ENCODE assay signal across 10 cellular contexts in the genomic region with DNA sequence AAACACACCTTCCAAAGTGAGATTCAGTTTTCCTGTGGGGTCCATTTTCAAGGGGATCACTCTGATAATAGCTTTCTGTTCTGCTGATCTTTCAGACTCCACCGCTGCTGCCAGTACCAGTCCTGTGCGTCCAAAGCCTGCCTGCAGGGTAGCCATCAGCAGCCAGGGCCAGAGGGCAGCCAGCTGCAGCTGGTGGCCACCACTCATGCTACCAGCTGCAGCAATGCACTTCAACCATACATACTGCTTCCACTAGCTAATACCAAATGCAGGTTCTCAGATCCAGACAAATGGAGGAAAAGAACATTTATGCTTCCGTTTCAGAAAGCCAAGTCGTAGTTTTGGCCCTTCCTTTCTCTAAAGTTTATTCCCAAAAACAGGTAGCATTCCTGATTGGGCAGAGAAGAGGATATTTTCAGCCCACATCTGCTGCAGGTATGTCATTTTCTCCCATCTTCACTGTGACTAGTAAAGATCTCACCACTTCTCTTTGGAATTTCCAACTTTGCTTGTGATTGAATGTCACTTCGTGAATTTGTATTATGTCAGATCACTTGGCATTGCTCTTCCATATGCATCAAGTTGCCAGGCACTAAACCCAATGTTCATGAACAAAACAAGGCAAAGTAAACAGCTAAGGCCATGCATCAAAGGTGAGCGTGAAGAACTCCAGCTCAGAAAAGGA. TPM values are rescaled to one million over a fixed set of nuclear protein-coding genes. Genes with fewer than 3 reads are reported as not detected.
DNase-seq lines count a peak whose midpoint lies in the region; ATAC-seq and TF ChIP-seq lines count a peak whose summit lies in the region.
"Had no signal": no experiment of that assay in that cellular context is flagged by ENCODE, and none has a peak within 500 bp of the region (broad histone marks: within the 10 kb centered on the region; RNA-seq: fewer than 3 reads in every experiment).

No MANE protein-coding gene starts in this region.

- peaks cover 6 to 16% (median 8%) of the 10 kb centered on the region in 3 donors for H3K4me1 Mint-ChIP-seq in naive B cell

- no peaks in the 10 kb centered on the region for H3K9me3 Mint-ChIP-seq in naive B cell

- H3K27me3 ChIP-seq in DOHH2 (ENCODE audit: control insufficient read depth, low read length) (peaks cover 11% of the 10 kb centered on the region), esophagus (ENCODE audit: control insufficient read depth in 1 of 2, insufficient read depth in 2 of 2, low read length in 2 of 2) (no peaks in the 10 kb centered on the region), ovary (no peaks in the 10 kb centered on the region), PC-9 (ENCODE audit: insufficient read depth, low read depth) (peaks cover 12% of the 10 kb centered on the region)

- POLR2A ChIA-PET in PC-9 (lab: Charles Lee; ENCODE audit: unreplicated experiment) = no interaction called here

- no peak overlapping the region for H3K4me3 Mint-ChIP-seq in naive B cell

- no peak overlapping the region for H3K27ac ChIP-seq in DOHH2 (ENCODE audit: low read depth, low read length)
- H3K27ac ChIP-seq in esophagus (ENCODE audit: low read depth in 2 of 2, low read length in 1 of 2) = peak overlapping the region; percentile 62 to 86
- H3K27ac ChIP-seq in ovary = no peak overlapping the region
- no peak overlapping the region for H3K27ac ChIP-seq in PC-9
- H3K27ac ChIP-seq: coronary artery had no signal

- H3K36me3 ChIP-seq in DOHH2 (ENCODE audit: control insufficient read depth, low read length) (no peaks in the 10 kb centered on the region), esophagus (ENCODE audit: control insufficient read depth in 2 of 2, insufficient read depth in 2 of 2, low read length in 1 of 2) (no peaks in the 10 kb centered on the region), ovary (no peaks in the 10 kb centered on the region), PC-9 (ENCODE audit: low read depth) (no peaks in the 10 kb centered on the region)

- intact Hi-C loops in ovary (cut with DNase I) = no loop called here
- intact Hi-C loops in PC-9 (cut with micrococcal nuclease; ENCODE audit: unreplicated experiment) = loop anchor here (2.0 to 10.0 kb wide), 2 partner anchors 25 to 201 kb away; a partner anchor contains a TSS

- no peak for TF ChIP-seq EP300 in ovary (IDR thresholded peaks at IDR 0.05)

- H3K4me3 ChIP-seq in DOHH2 (ENCODE audit: low read length) = no peak overlapping the region
- H3K4me3 ChIP-seq in esophagus (ENCODE audit: low read depth in 1 of 2, low read length in 2 of 2) = peak overlapping the region; percentile 61 to 84
- no peak overlapping the region for H3K4me3 ChIP-seq in ovary
- H3K4me3 ChIP-seq in PC-9 = no peak overlapping the region
- H3K4me3 ChIP-seq: coronary artery had no signal

- H3K4me1 ChIP-seq in DOHH2 (ENCODE audit: control insufficient read depth, low read length) (peaks cover 31% of the 10 kb centered on the region), esophagus (ENCODE audit: control insufficient read depth in 2 of 2, insufficient read depth in 2 of 2, low read length in 1 of 2) (no peaks in the 10 kb centered on the region), ovary (ENCODE audit: insufficient read depth) (no peaks in the 10 kb centered on the region), PC-9 (replicated peaks; ENCODE audit: insufficient read depth) (peaks cover 43% of the 10 kb centered on the region)

- no peak overlapping the region for H2AFZ ChIP-seq in PC-9

- H3F3A ChIP-seq in DOHH2 (ENCODE audit: control insufficient read depth, insufficient read depth) (0 out of 2 replicates have a peak, but pooled peaks cover 5% of the 10 kb centered on the region), PC-9 (ENCODE audit: insufficient read depth, low read depth) (peaks cover 7% of the 10 kb centered on the region; the same call in 1 of the 2 replicates)

- TF ChIP-seq CTCF in DOHH2 (IDR thresholded peaks at IDR 0.05; ENCODE audit: low read depth, low read length, poor library complexity, severe bottlenecking) (no peak), ovary (IDR thresholded peaks at IDR 0.05) (no peak), PC-9 (conservative IDR thresholded peaks at IDR 0.05) (no peak)

- H3K79me2 ChIP-seq in DOHH2 (ENCODE audit: control insufficient read depth, low read length) (no peaks in the 10 kb centered on the region), PC-9 (ENCODE audit: low read depth) (no peaks in the 10 kb centered on the region)

- no TSS peak for BruUV-seq in PC-9 (replicated peaks; lab: Mats Ljungman, UMichigan)

- peak overlapping the region in 4 of 6 donors; percentile 17 to 84 (median 29) for H3K27ac Mint-ChIP-seq in naive B cell

- H4K20me1 ChIP-seq in DOHH2 (ENCODE audit: control insufficient read depth, insufficient read depth, low read depth, low read length) (no peaks in the 10 kb centered on the region), PC-9 (ENCODE audit: insufficient read depth) (no peaks in the 10 kb centered on the region)

- no peaks in the 10 kb centered on the region for H3K27me3 Mint-ChIP-seq in naive B cell

- no peak for ATAC-seq in naive B cell (ENCODE audit: low read depth in 2 of 2)

- WGBS in esophagus, 2 donors = 46 to 53% methylated on average over 6 of the region's 6 CpGs
- WGBS in ovary, 3 donors = 80 to 84% (median 80%) methylated on average over 6 of the region's 6 CpGs

- H3K36me3 Mint-ChIP-seq in naive B cell = no peaks in the 10 kb centered on the region

- H3K9me3 ChIP-seq in DOHH2 (ENCODE audit: control insufficient read depth, insufficient read depth, low read length) = no peaks in the 10 kb centered on the region
- no peaks in the 10 kb centered on the region for H3K9me3 ChIP-seq in esophagus (ENCODE audit: control insufficient read depth in 2 of 2, insufficient read depth in 1 of 2, low read depth in 1 of 2, low read length in 1 of 2)
- no peaks in the 10 kb centered on the region for H3K9me3 ChIP-seq in ovary
- H3K9me3 ChIP-seq in PC-9 (ENCODE audit: insufficient read depth, low read depth) = no peaks in the 10 kb centered on the region

- TF ChIP-seq POLR2A in ovary (IDR thresholded peaks at IDR 0.05) = no peak

- CTCF ChIA-PET in PC-9 (lab: Charles Lee) = no interaction called here

- H3K4me2 ChIP-seq in DOHH2 (ENCODE audit: low read length) = peak overlapping the region; percentile 5; the same call in 1 of the 2 replicates
- H3K4me2 ChIP-seq in PC-9 = no peak overlapping the region

- DNase-seq in NCI-H526 (lab: John Stamatoyannopoulos, UW) = peak; percentile 57 to 81
- no peak for DNase-seq in naive B cell
- DNase-seq in activated naive CD4-positive, alpha-beta T cell (lab: John Stamatoyannopoulos, UW) = no peak
- DNase-seq in T-helper 1 cell = no peak
- DNase-seq in ovary = no peak
- DNase-seq in PC-9 = no peak
- DNase-seq: NCI-H524 treated with DMSO at 0.1 percent for 48 hours had no signal

- no peaks in the 10 kb centered on the region for H3K9me2 ChIP-seq in DOHH2 (replicated peaks; ENCODE audit: control insufficient read depth, low read length)
- H3K9me2 ChIP-seq in PC-9 (ENCODE audit: insufficient read depth) = no peaks in the 10 kb centered on the region

RNA-seq across cellular contexts. Expression of a gene that starts 1.8 kb away (rescaled TPM):
- 1 to 10 TPM; 5.7 to 7.5 TPM for polyA plus RNA-seq in esophagus
- 1 to 10 TPM in 1 of 6 donors, under 1 TPM in 5; 0.28 to 1.2 (median 0.56) TPM for polyA plus RNA-seq in naive B cell (ENCODE audit: low read depth in 6 of 6)
- 1 to 10 TPM in 6 of 7 donors, under 1 TPM in 1; 0.38 to 5.6 (median 2.0) TPM for total RNA-seq in ovary
- polyA plus RNA-seq in ovary = under 1 TPM; 0.21 to 0.33 TPM
- 0.33 TPM in 1 of 2 replicates, not detected in the other for total RNA-seq in PC-9 (2021)

Comparison
In these comparisons a context has a peak if more than half of its experiments do, and no peak if none do; other contexts are left out.
1. H3K27ac ChIP-seq: peak in esophagus (2 of 2); none in DOHH2 (single experiment), ovary (0 of 2) and PC-9 (single experiment).
2. H3K4me3 ChIP-seq: peak in esophagus (2 of 2); none in DOHH2 (single experiment), ovary (single experiment) and PC-9 (single experiment).
3. DNase-seq: peak in NCI-H526 (2 of 2); none in naive B cell (single experiment), activated naive CD4-positive, alpha-beta T cell (0 of 4), T-helper 1 cell (0 of 5), ovary (0 of 5) and PC-9 (0 of 2).